ENCODE assay signal across 1 cellular context in genomic region chr19:38208571-38208970, GRCh38.
A peak's percentile ranks its signal among the peaks of the same experiment; 100 is the strongest.
TF ChIP-seq lines count a peak whose summit lies in the region.

No MANE protein-coding gene starts in this region.

TF ChIP-seq in HEK293, 187 proteins besides CTCF, POLR2A, EP300 and RAD21 (continued from another document):
- TF ChIP-seq ZNF518A (tag by site-specific recombination; conservative IDR thresholded peaks at IDR 0.05; ENCODE audit: low read depth) = no peak
- TF ChIP-seq ZNF362 (tag by site-specific recombination; IDR thresholded peaks at IDR 0.05) = peak; percentile 79
